Comparison of ENCODE assay signal across 1 cellular context in the genomic region with DNA sequence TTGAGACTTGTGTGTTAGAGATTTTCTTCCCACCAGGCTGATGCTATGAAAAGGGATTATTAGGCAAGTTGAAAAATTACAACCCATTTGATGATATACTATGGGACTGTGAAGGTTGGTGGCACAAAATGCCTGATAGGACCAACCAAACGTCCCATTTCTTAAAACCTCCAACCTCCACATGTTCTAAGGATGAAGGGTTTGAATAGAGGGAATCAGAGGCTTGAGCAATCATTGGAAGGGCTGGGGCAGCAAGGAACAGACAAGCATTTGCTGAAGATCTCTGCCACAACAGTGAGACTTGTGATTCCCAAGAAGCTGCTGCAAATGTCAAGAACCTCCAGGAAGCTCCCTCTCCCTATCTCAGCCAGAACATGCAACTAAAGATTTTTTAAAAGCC.
TF ChIP-seq lines count a peak whose summit lies in the region.

No MANE protein-coding gene starts in this region.

TF ChIP-seq in GM23338, 12 proteins besides CTCF, POLR2A, EP300 and RAD21 (continued from another document):
- TF ChIP-seq POLR2AphosphoS5 (IDR thresholded peaks at IDR 0.05; ENCODE audit: low read depth) (no peak), EZH2phosphoT487 (IDR thresholded peaks at IDR 0.05; ENCODE audit: unreplicated experiment) (no peak), CREB1 (CRISPR knock-in tag; IDR thresholded peaks at IDR 0.05; ENCODE audit: low read depth) (no peak), NANOG (IDR thresholded peaks at IDR 0.05; ENCODE audit: borderline replicate concordance) (no peak)
- TF ChIP-seq, protein P1, sequence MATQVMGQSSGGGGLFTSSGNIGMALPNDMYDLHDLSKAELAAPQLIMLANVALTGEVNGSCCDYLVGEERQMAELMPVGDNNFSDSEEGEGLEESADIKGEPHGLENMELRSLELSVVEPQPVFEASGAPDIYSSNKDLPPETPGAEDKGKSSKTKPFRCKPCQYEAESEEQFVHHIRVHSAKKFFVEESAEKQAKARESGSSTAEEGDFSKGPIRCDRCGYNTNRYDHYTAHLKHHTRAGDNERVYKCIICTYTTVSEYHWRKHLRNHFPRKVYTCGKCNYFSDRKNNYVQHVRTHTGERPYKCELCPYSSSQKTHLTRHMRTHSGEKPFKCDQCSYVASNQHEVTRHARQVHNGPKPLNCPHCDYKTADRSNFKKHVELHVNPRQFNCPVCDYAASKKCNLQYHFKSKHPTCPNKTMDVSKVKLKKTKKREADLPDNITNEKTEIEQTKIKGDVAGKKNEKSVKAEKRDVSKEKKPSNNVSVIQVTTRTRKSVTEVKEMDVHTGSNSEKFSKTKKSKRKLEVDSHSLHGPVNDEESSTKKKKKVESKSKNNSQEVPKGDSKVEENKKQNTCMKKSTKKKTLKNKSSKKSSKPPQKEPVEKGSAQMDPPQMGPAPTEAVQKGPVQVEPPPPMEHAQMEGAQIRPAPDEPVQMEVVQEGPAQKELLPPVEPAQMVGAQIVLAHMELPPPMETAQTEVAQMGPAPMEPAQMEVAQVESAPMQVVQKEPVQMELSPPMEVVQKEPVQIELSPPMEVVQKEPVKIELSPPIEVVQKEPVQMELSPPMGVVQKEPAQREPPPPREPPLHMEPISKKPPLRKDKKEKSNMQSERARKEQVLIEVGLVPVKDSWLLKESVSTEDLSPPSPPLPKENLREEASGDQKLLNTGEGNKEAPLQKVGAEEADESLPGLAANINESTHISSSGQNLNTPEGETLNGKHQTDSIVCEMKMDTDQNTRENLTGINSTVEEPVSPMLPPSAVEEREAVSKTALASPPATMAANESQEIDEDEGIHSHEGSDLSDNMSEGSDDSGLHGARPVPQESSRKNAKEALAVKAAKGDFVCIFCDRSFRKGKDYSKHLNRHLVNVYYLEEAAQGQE (IDR thresholded peaks at IDR 0.05; ENCODE audit: unreplicated experiment), result no peak
